Comparison of ENCODE assay signal across 8 cellular contexts in the genomic region with DNA sequence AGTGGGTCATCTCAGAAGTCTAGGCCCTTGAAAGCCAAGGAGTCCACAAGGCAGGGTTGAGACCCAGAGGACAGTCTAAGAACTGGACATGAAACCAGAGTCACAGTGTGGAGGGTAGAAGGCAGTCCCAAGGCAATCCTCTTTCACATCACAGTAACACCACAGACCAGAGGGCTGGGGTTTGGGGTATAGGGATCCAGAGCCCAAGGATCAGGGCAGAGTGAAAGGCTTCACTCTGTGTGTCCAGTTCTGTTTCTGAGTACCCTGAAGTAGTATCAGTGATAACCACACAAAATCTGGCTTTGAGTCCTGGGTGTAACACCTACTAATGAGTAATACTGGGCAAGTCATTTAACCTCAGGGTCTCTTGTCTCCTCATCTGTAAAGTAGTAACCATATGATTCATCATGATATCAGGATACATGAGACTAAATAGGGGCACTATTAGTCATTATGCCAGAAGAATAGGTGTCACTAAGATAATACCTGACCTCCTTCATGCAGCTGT.
A peak's percentile ranks its signal among the peaks of the same experiment; 100 is the strongest.
DNase-seq lines count a peak whose midpoint lies in the region; ATAC-seq and TF ChIP-seq lines count a peak whose summit lies in the region.

No MANE protein-coding gene starts in this region.

- DNase-seq in foreskin fibroblast: peak; percentile 67 to 79
- DNase-seq in SKM-1 treated with dmso at 0.1 percent for 144 hours (lab: John Stamatoyannopoulos, UW; ENCODE audit: unreplicated experiment): no peak
- DNase-seq in stimulated activated naive CD4-positive, alpha-beta T cell (lab: John Stamatoyannopoulos, UW): no peak
- no peak for DNase-seq in OCI-M2 (lab: John Stamatoyannopoulos, UW; ENCODE audit: unreplicated experiment)
- DNase-seq in NCI-H345 (lab: John Stamatoyannopoulos, UW): no peak

- no peak overlapping the region for H3K4me3 ChIP-seq in foreskin fibroblast (ENCODE audit: low read depth in 1 of 2, low read length in 2 of 2)

- peak; percentile 98 for ATAC-seq in GM18511 (IDR thresholded peaks at IDR 0.05; ENCODE audit: unreplicated experiment)
- ATAC-seq in GM21619 (IDR thresholded peaks at IDR 0.05; ENCODE audit: unreplicated experiment): peak; percentile 96
- ATAC-seq in HG03575 (IDR thresholded peaks at IDR 0.05; ENCODE audit: extremely low read depth, insufficient number of reproducible peaks, low FRiP score, unreplicated experiment): peak; percentile 94

- TF ChIP-seq CTCF in foreskin fibroblast (IDR thresholded peaks at IDR 0.05; ENCODE audit: low read depth, low read length): no peak

Comparison
In these comparisons a context has a peak if more than half of its experiments do, and no peak if none do; other contexts are left out.
1. DNase-seq: peak in foreskin fibroblast (2 of 2); none in SKM-1 treated with dmso at 0.1 percent for 144 hours (single experiment), stimulated activated naive CD4-positive, alpha-beta T cell (0 of 6), OCI-M2 (single experiment) and NCI-H345 (single experiment).
2. Peak in every context shown above with its lines, with median percentiles within 50 percentile points of each other: ATAC-seq.